Comparison of ENCODE assay signal across 10 cellular contexts in genomic region chr6:137637161-137637560, GRCh38.
DNase-seq lines count a peak whose midpoint lies in the region; ATAC-seq and TF ChIP-seq lines count a peak whose summit lies in the region.
"Had no signal": no experiment of that assay in that cellular context is flagged by ENCODE, and none has a peak within 500 bp of the region (broad histone marks: within the 10 kb centered on the region; RNA-seq: fewer than 3 reads in every experiment).

No MANE protein-coding gene starts in this region.

- no peaks in the 10 kb centered on the region for H3K36me3 Mint-ChIP-seq in CD14-positive monocyte
- H3K36me3 Mint-ChIP-seq: immature natural killer cell had no signal

- ATAC-seq in GM19463 (IDR thresholded peaks at IDR 0.05; ENCODE audit: unreplicated experiment): no peak
- no peak for ATAC-seq in HG02884 (IDR thresholded peaks at IDR 0.05; ENCODE audit: unreplicated experiment)

- no peak for TF ChIP-seq CTCF in astrocyte of the spinal cord (IDR thresholded peaks at IDR 0.05; ENCODE audit: low read depth, low read length)
- no peak for TF ChIP-seq CTCF in CD14-positive monocyte (IDR thresholded peaks at IDR 0.05)

- peak overlapping the region; percentile 47 for H3K27ac ChIP-seq in mesodermal cell (ENCODE audit: low read depth, low read length, severe bottlenecking)

- H3K9me3 ChIP-seq in mesodermal cell (ENCODE audit: control insufficient read depth, low read length): no peaks in the 10 kb centered on the region

- 85% methylated on average over 1 of the region's 1 CpG; no CpG with 5 or more reads in 1 of the 2 experiments for WGBS in mesodermal cell (ENCODE audit: insufficient coverage in 2 of 2), 2 experiments

- no peaks in the 10 kb centered on the region for H3K9me3 Mint-ChIP-seq in CD14-positive monocyte
- H3K9me3 Mint-ChIP-seq: immature natural killer cell had no signal

- peaks cover 0 to 2% (median 1%) of the 10 kb centered on the region in 3 donors for H3K27me3 Mint-ChIP-seq in CD14-positive monocyte (ENCODE audit: low read depth in 3 of 3)

- peaks cover 10% of the 10 kb centered on the region for H3K4me1 ChIP-seq in mesodermal cell (ENCODE audit: control insufficient read depth, insufficient read depth, low read length, poor library complexity, severe bottlenecking)

- DNase-seq in DMS 273 (lab: John Stamatoyannopoulos, UW; ENCODE audit: unreplicated experiment): peak; percentile 48
- DNase-seq in Kasumi-1 (lab: John Stamatoyannopoulos, UW): peak; percentile 16 to 30
- DNase-seq in astrocyte of the spinal cord (ENCODE audit: low read depth, low spot score): peak; percentile 96
- DNase-seq in CD14-positive monocyte (ENCODE audit: low spot score): no peak
- no peak for DNase-seq in T-helper 9 cell
- DNase-seq: immature natural killer cell had no signal

- no peak overlapping the region for H3K4me3 Mint-ChIP-seq in CD14-positive monocyte
- H3K4me3 Mint-ChIP-seq: activated naive CD8-positive, alpha-beta T cell; immature natural killer cell had no signal

- no peaks in the 10 kb centered on the region for H3K36me3 ChIP-seq in mesodermal cell (ENCODE audit: control insufficient read depth, insufficient read depth, low read length)

- intact Hi-C loops in CD14-positive monocyte (cut with micrococcal nuclease): no loop called here

- in situ Hi-C loops in astrocyte of the spinal cord (cut with HindIII; ENCODE audit: low sequenced_read_pairs): no loop called here

- H3K4me3 ChIP-seq in astrocyte of the spinal cord (ENCODE audit: low read depth, low read length): no peak overlapping the region
- H3K4me3 ChIP-seq in mesodermal cell (ENCODE audit: extremely low read depth, insufficient read depth, low read length, poor library complexity, severe bottlenecking): no peak overlapping the region

- no peak overlapping the region for H3K27ac Mint-ChIP-seq in CD14-positive monocyte
- H3K27ac Mint-ChIP-seq: activated naive CD8-positive, alpha-beta T cell; immature natural killer cell had no signal

- peaks cover 19% of the 10 kb centered on the region for H3K4me1 Mint-ChIP-seq in CD14-positive monocyte

Comparison
In these comparisons a context has a peak if more than half of its experiments do, and no peak if none do; other contexts are left out.
1. DNase-seq: peak in DMS 273 (single experiment), Kasumi-1 (2 of 2) and astrocyte of the spinal cord (single experiment); none in CD14-positive monocyte (single experiment) and T-helper 9 cell (single experiment).